Comparison of ENCODE assay signal across 35 cellular contexts in genomic region chr6:143761103-143761502, GRCh38.
"Had no signal": no experiment of that assay in that cellular context is flagged by ENCODE, and none has a peak within 500 bp of the region (broad histone marks: within the 10 kb centered on the region; RNA-seq: fewer than 3 reads in every experiment).

No MANE protein-coding gene starts in this region.

- DNase-seq: activated B cell treated with CpG ODN at 0.5 μM for 24 hours; activated CD4-positive, alpha-beta T cell treated with anti-CD3 and anti-CD28 coated beads for 48 hours; activated CD4-positive, alpha-beta T cell treated with anti-CD3 and anti-CD28 coated beads, Interleukin-2, amount 50 U/mL, for 1 hour; activated CD4-positive, alpha-beta T cell treated with anti-CD3 and anti-CD28 coated beads, Interleukin-2, amount 50 U/mL, for 48 hours; activated CD8-positive, alpha-beta memory T cell treated with anti-CD3 and anti-CD28 coated beads for 24 hours; activated CD8-positive, alpha-beta T cell treated with anti-CD3 and anti-CD28 coated beads for 36 hours; activated effector memory CD4-positive, alpha-beta T cell treated with anti-CD3 and anti-CD28 coated beads, Interleukin-2, amount 50 U/mL, for 16 hours; activated naive CD4-positive, alpha-beta T cell treated with anti-CD3 and anti-CD28 coated beads for 36 hours; activated naive CD8-positive, alpha-beta T cell treated with anti-CD3 and anti-CD28 coated beads for 36 hours; activated naive CD8-positive, alpha-beta T cell treated with anti-CD3 and anti-CD28 coated beads, Interleukin-2, amount 50 U/mL, for 24 hours; activated T-cell treated with anti-CD3 and anti-CD28 coated beads, Interleukin-2, amount 50 U/mL, for 1 hour; activated T-cell treated with anti-CD3 and anti-CD28 coated beads, Interleukin-2, amount 50 U/mL, for 48 hours; adrenal gland; central memory CD4-positive, alpha-beta T cell; dorsolateral prefrontal cortex; effector memory CD4-positive, alpha-beta T cell; endodermal cell; erythroblast; foreskin keratinocyte; gastrocnemius medialis; glutamatergic neuron; heart right ventricle; T-helper 1 cell; T-helper 2 cell; WERI-Rb-1 had no signal

- H3K36me3 ChIP-seq: breast epithelium had no signal

- H3K27me3 Mint-ChIP-seq: activated B cell treated with CpG ODN at 0.5 μM for 24 hours; activated CD8-positive, alpha-beta T cell treated with anti-CD3 and anti-CD28 coated beads for 36 hours; activated naive CD4-positive, alpha-beta T cell treated with anti-CD3 and anti-CD28 coated beads, Interleukin-2, amount 50 U/mL, for 24 hours; activated naive CD8-positive, alpha-beta T cell treated with anti-CD3 and anti-CD28 coated beads for 36 hours; activated naive CD8-positive, alpha-beta T cell treated with anti-CD3 and anti-CD28 coated beads, Interleukin-2, amount 50 U/mL, for 24 hours; brain; dendritic cell treated with granulocyte-macrophage colony-stimulating factor and Interleukin-4, amounts not matched to agents 40 ng/mL and 50 ng/mL, for 4 days had no signal

- H3K4me1 Mint-ChIP-seq: activated B cell treated with CpG ODN at 0.5 μM for 24 hours, endodermal cell had no signal

- H3K27ac ChIP-seq: adrenal gland, ascending aorta, breast epithelium, cardiac muscle cell, coronary artery, dorsolateral prefrontal cortex, esophagus muscularis mucosa, foreskin keratinocyte, gastrocnemius medialis, WERI-Rb-1 had no signal

- H3K9me3 Mint-ChIP-seq: activated B cell treated with CpG ODN at 0.5 μM for 24 hours; activated CD8-positive, alpha-beta T cell treated with anti-CD3 and anti-CD28 coated beads for 36 hours; activated naive CD4-positive, alpha-beta T cell treated with anti-CD3 and anti-CD28 coated beads for 36 hours; activated naive CD4-positive, alpha-beta T cell treated with anti-CD3 and anti-CD28 coated beads, Interleukin-2, amount 50 U/mL, for 24 hours; activated naive CD8-positive, alpha-beta T cell treated with anti-CD3 and anti-CD28 coated beads for 36 hours; activated naive CD8-positive, alpha-beta T cell treated with anti-CD3 and anti-CD28 coated beads, Interleukin-2, amount 50 U/mL, for 24 hours; activated T-helper 1 cell treated with anti-CD3 and anti-CD28 coated beads, Interleukin-12 subunit alpha, Interleukin-12 subunit beta, Interleukin-2, Interleukin-4 antibody, amounts not matched to agents 30 ng/mL and 10 ng/mL and 1 ng/mL, durations not matched to agents 14 hours and 24 hours and 36 hours; activated T-helper 2 cell treated with anti-CD3 and anti-CD28 coated beads, Interferon-gamma antibody, Interleukin-2, Interleukin-4, amounts not matched to agents 10 μg/mL and 5 μg/mL and 100 μg/mL, durations not matched to agents 14 hours and 24 hours and 36 hours; brain; dendritic cell treated with granulocyte-macrophage colony-stimulating factor and Interleukin-4, amounts not matched to agents 40 ng/mL and 50 ng/mL, for 4 days; endodermal cell had no signal

- H3K4me3 ChIP-seq: adrenal gland, ascending aorta, breast epithelium, cardiac muscle cell, coronary artery, dorsolateral prefrontal cortex, esophagus muscularis mucosa, gastrocnemius medialis, heart right ventricle had no signal

- H3K4me3 Mint-ChIP-seq: activated B cell treated with CpG ODN at 0.5 μM for 24 hours; activated CD8-positive, alpha-beta T cell treated with anti-CD3 and anti-CD28 coated beads for 36 hours; activated naive CD4-positive, alpha-beta T cell treated with anti-CD3 and anti-CD28 coated beads for 36 hours; activated naive CD4-positive, alpha-beta T cell treated with anti-CD3 and anti-CD28 coated beads, Interleukin-2, amount 50 U/mL, for 24 hours; activated naive CD8-positive, alpha-beta T cell treated with anti-CD3 and anti-CD28 coated beads for 36 hours; activated naive CD8-positive, alpha-beta T cell treated with anti-CD3 and anti-CD28 coated beads, Interleukin-2, amount 50 U/mL, for 24 hours; activated T-helper 1 cell treated with anti-CD3 and anti-CD28 coated beads, Interleukin-12 subunit alpha, Interleukin-12 subunit beta, Interleukin-2, Interleukin-4 antibody, amounts not matched to agents 30 ng/mL and 10 ng/mL and 1 ng/mL, durations not matched to agents 14 hours and 24 hours and 36 hours; brain; dendritic cell treated with granulocyte-macrophage colony-stimulating factor and Interleukin-4, amounts not matched to agents 40 ng/mL and 50 ng/mL, for 4 days; endodermal cell had no signal

- H3K27me3 ChIP-seq: adrenal gland, ascending aorta, breast epithelium, cardiac muscle cell, dorsolateral prefrontal cortex, esophagus muscularis mucosa, foreskin keratinocyte, gastrocnemius medialis, heart right ventricle had no signal

- H3K4me1 ChIP-seq: ascending aorta, breast epithelium, esophagus muscularis mucosa, foreskin keratinocyte, gastrocnemius medialis had no signal

- H3K27ac Mint-ChIP-seq: activated B cell treated with CpG ODN at 0.5 μM for 24 hours; activated CD8-positive, alpha-beta T cell treated with anti-CD3 and anti-CD28 coated beads for 36 hours; activated naive CD4-positive, alpha-beta T cell treated with anti-CD3 and anti-CD28 coated beads for 36 hours; activated naive CD4-positive, alpha-beta T cell treated with anti-CD3 and anti-CD28 coated beads, Interleukin-2, amount 50 U/mL, for 24 hours; activated naive CD8-positive, alpha-beta T cell treated with anti-CD3 and anti-CD28 coated beads for 36 hours; activated T-helper 1 cell treated with anti-CD3 and anti-CD28 coated beads, Interleukin-12 subunit alpha, Interleukin-12 subunit beta, Interleukin-2, Interleukin-4 antibody, amounts not matched to agents 30 ng/mL and 10 ng/mL and 1 ng/mL, durations not matched to agents 14 hours and 24 hours and 36 hours; activated T-helper 2 cell treated with anti-CD3 and anti-CD28 coated beads, Interferon-gamma antibody, Interleukin-2, Interleukin-4, amounts not matched to agents 10 μg/mL and 5 μg/mL and 100 μg/mL, durations not matched to agents 14 hours and 24 hours and 36 hours had no signal

- H3K9me3 ChIP-seq: adrenal gland, ascending aorta, breast epithelium, esophagus muscularis mucosa, gastrocnemius medialis, heart right ventricle had no signal
